ENCODE assay signal across 15 cellular contexts in genomic region chr12:89775336-89776005, GRCh38.
DNase-seq lines count a peak whose midpoint lies in the region; ATAC-seq, FAIRE-seq and TF ChIP-seq lines count a peak whose summit lies in the region.
"Had no signal": no experiment of that assay in that cellular context is flagged by ENCODE, and none has a peak within 500 bp of the region (broad histone marks: within the 10 kb centered on the region; RNA-seq: fewer than 3 reads in every experiment).

No MANE protein-coding gene starts in this region.

- H3K4me1 Mint-ChIP-seq in MCF 10A (ENCODE audit: insufficient read depth, unreplicated experiment), result peaks cover 37% of the 10 kb centered on the region
- H3K4me1 Mint-ChIP-seq in activated CD8-positive, alpha-beta T cell treated with anti-CD3 and anti-CD28 coated beads, Interleukin-2, amount 10 ng/mL, durations not matched to agents 7 days and 5 days (ENCODE audit: low read depth), result no peaks in the 10 kb centered on the region

- no peak overlapping the region for H3K9ac ChIP-seq in kidney (ENCODE audit: low read length in 2 of 2)

- H3K4me1 ChIP-seq in breast epithelium, result no peaks in the 10 kb centered on the region
- peaks cover 0 to 8% of the 10 kb centered on the region in 2 donors for H3K4me1 ChIP-seq in kidney (ENCODE audit: control insufficient read depth in 1 of 2, insufficient read depth in 1 of 2, low read depth in 1 of 2, low read length in 2 of 2)
- peaks cover 1 to 4% of the 10 kb centered on the region in 2 donors for H3K4me1 ChIP-seq in small intestine (ENCODE audit: control insufficient read depth in 2 of 2, insufficient read depth in 1 of 2, low read depth in 1 of 2, low read length in 1 of 2)

- H3K4me3 Mint-ChIP-seq in MCF 10A (ENCODE audit: unreplicated experiment), result no peak overlapping the region
- H3K4me3 Mint-ChIP-seq in activated CD8-positive, alpha-beta T cell treated with anti-CD3 and anti-CD28 coated beads, Interleukin-2, amount 10 ng/mL, durations not matched to agents 7 days and 5 days, result no peak overlapping the region

- 38 to 54% (median 40%) methylated on average over 4 of the region's 4 CpGs for WGBS in small intestine, 3 donors

- no TSS peak for BruUV-seq in MCF 10A (replicated peaks; lab: Mats Ljungman, UMichigan)

- H3K4me3 ChIP-seq in breast epithelium (no peak overlapping the region), kidney (ENCODE audit: low read length in 2 of 2) (peak overlapping the region in 1 of 2 donors; percentile 16), small intestine (ENCODE audit: low read depth in 1 of 2, low read length in 2 of 2) (no peak overlapping the region)
- H3K4me3 ChIP-seq: suprapubic skin had no signal

- POLR2A ChIA-PET in MCF 10A (lab: Yijun Ruan, JAX) (interaction anchor here (0.6 to 2.2 kb wide), 5 partner anchors 19 to 1798 kb away, joined by 3 to 7 read pairs (median 5); no protein-coding TSS in a partner anchor), RWPE1 (lab: Yijun Ruan, JAX; ENCODE audit: low non-redundant PET) (no interaction called here)
- POLR2A ChIA-PET in activated CD8-positive, alpha-beta T cell treated with anti-CD3 and anti-CD28 coated beads, Interleukin-2, amount 10 ng/mL, durations not matched to agents 7 days and 5 days (lab: Charles Lee), result no interaction called here

- no peak for ATAC-seq in HG02588 (IDR thresholded peaks at IDR 0.05; ENCODE audit: unreplicated experiment)
- no peak for ATAC-seq in activated CD8-positive, alpha-beta T cell treated with anti-CD3 and anti-CD28 coated beads, Interleukin-2, amount 10 ng/mL, durations not matched to agents 7 days and 5 days
- ATAC-seq: activated naive CD4-positive, alpha-beta T cell treated with anti-CD3 and anti-CD28 coated beads, Interleukin-2, amount 50 U/mL, for 72 hours had no signal

- H3K27ac ChIP-seq in breast epithelium (no peak overlapping the region), RWPE1 (no peak overlapping the region), kidney (ENCODE audit: low read depth in 2 of 2, low read length in 2 of 2) (no peak overlapping the region), small intestine (ENCODE audit: low read depth in 1 of 2, low read length in 1 of 2) (no peak overlapping the region)
- H3K27ac ChIP-seq: suprapubic skin had no signal

- H3K9me3 ChIP-seq in breast epithelium (no peaks in the 10 kb centered on the region), kidney (ENCODE audit: control insufficient read depth in 1 of 2, low read length in 2 of 2) (no peaks in the 10 kb centered on the region), small intestine (ENCODE audit: control insufficient read depth, low read depth) (no peaks in the 10 kb centered on the region)
- H3K9me3 ChIP-seq: suprapubic skin had no signal

- H3K36me3 Mint-ChIP-seq in MCF 10A (ENCODE audit: insufficient read depth, unreplicated experiment), result no peaks in the 10 kb centered on the region
- H3K36me3 Mint-ChIP-seq in activated CD8-positive, alpha-beta T cell treated with anti-CD3 and anti-CD28 coated beads, Interleukin-2, amount 10 ng/mL, durations not matched to agents 7 days and 5 days (ENCODE audit: low read depth), result no peaks in the 10 kb centered on the region
- H3K36me3 Mint-ChIP-seq: activated naive CD4-positive, alpha-beta T cell treated with anti-CD3 and anti-CD28 coated beads, Interleukin-2, amount 50 U/mL, for 72 hours had no signal

- H3K27me3 ChIP-seq in breast epithelium (no peaks in the 10 kb centered on the region), small intestine (ENCODE audit: control insufficient read depth in 2 of 2, insufficient read depth in 2 of 2, low read length in 2 of 2) (no peaks in the 10 kb centered on the region)
- H3K27me3 ChIP-seq: suprapubic skin had no signal

- DNase-seq in MCF 10A (ENCODE audit: unreplicated experiment) (peak; percentile 17), breast epithelium (ENCODE audit: low spot score in 2 of 2) (no peak), RWPE1 (ENCODE audit: low spot score) (peak; percentile 46), kidney (no peak), small intestine (no peak)
- no peak for DNase-seq in effector CD8-positive, alpha-beta T cell (lab: John Stamatoyannopoulos, UW)
- no peak for DNase-seq in activated CD8-positive, alpha-beta T cell treated with anti-CD3 and anti-CD28 coated beads, Interleukin-2, amount 10 ng/mL, durations not matched to agents 7 days and 5 days
- DNase-seq: activated CD4-positive, alpha-beta T cell treated with anti-CD3 and anti-CD28 coated beads for 1 hour; COR-L47; NCI-H2029 treated with DMSO at 0.1 percent for 48 hours; NCI-H774 had no signal

- TF ChIP-seq POLR2A in breast epithelium (IDR thresholded peaks at IDR 0.05), result no peak

- H3K27me3 Mint-ChIP-seq in MCF 10A (ENCODE audit: insufficient read depth, unreplicated experiment), result no peaks in the 10 kb centered on the region
- H3K27me3 Mint-ChIP-seq in activated CD8-positive, alpha-beta T cell treated with anti-CD3 and anti-CD28 coated beads, Interleukin-2, amount 10 ng/mL, durations not matched to agents 7 days and 5 days (ENCODE audit: low read depth), result no peaks in the 10 kb centered on the region

- CTCF ChIA-PET in MCF 10A (lab: Yijun Ruan, JAX), result interaction anchor here (0.6 to 0.7 kb wide), 2 partner anchors 156 to 239 kb away, joined by 3 to 7 read pairs; no protein-coding TSS in a partner anchor
- CTCF ChIA-PET in RWPE1 (lab: Yijun Ruan, JAX), result no interaction called here
- CTCF ChIA-PET in activated CD8-positive, alpha-beta T cell treated with anti-CD3 and anti-CD28 coated beads, Interleukin-2, amount 10 ng/mL, durations not matched to agents 7 days and 5 days (lab: Charles Lee), result no interaction called here

- no peak for TF ChIP-seq CTCF in MCF 10A (IDR thresholded peaks at IDR 0.05; ENCODE audit: unreplicated experiment)
- TF ChIP-seq CTCF in breast epithelium (IDR thresholded peaks at IDR 0.05), result no peak
- TF ChIP-seq CTCF in RWPE1 (conservative IDR thresholded peaks at IDR 0.05; ENCODE audit: low read depth), result no peak
- TF ChIP-seq CTCF in kidney (IDR thresholded peaks at IDR 0.05; ENCODE audit: borderline replicate concordance, extremely low read depth, insufficient read depth), result no peak

- intact Hi-C loops in MCF 10A (cut with micrococcal nuclease), result no loop called here
- intact Hi-C loops in breast epithelium (cut with DNase I; ENCODE audit: low total_unique reads), result no loop called here
- intact Hi-C loops in kidney (cut with DNase I), result no loop called here

- H3K9me3 Mint-ChIP-seq in MCF 10A (ENCODE audit: unreplicated experiment), result no peaks in the 10 kb centered on the region
- H3K9me3 Mint-ChIP-seq in activated CD8-positive, alpha-beta T cell treated with anti-CD3 and anti-CD28 coated beads, Interleukin-2, amount 10 ng/mL, durations not matched to agents 7 days and 5 days (ENCODE audit: insufficient read depth), result no peaks in the 10 kb centered on the region

- H3K27ac Mint-ChIP-seq in MCF 10A (ENCODE audit: low read depth, unreplicated experiment), result peak overlapping the region; percentile 57
- no peak overlapping the region for H3K27ac Mint-ChIP-seq in activated CD8-positive, alpha-beta T cell treated with anti-CD3 and anti-CD28 coated beads, Interleukin-2, amount 10 ng/mL, durations not matched to agents 7 days and 5 days

- FAIRE-seq in kidney (lab: Jason Lieb, UNC), result peak; percentile 61
- no peak for FAIRE-seq in small intestine (lab: Jason Lieb, UNC)
- FAIRE-seq: GM19239 had no signal

- H3K36me3 ChIP-seq in breast epithelium, result no peaks in the 10 kb centered on the region
- H3K36me3 ChIP-seq in kidney (ENCODE audit: control insufficient read depth in 1 of 2, insufficient read depth in 2 of 2, low read length in 2 of 2), result no peaks in the 10 kb centered on the region
- H3K36me3 ChIP-seq in small intestine (ENCODE audit: control insufficient read depth in 2 of 2, insufficient read depth in 2 of 2, low read length in 2 of 2), result no peaks in the 10 kb centered on the region
- H3K36me3 ChIP-seq: suprapubic skin had no signal

Comparison
In these comparisons a context has a peak if more than half of its experiments do, and no peak if none do; other contexts are left out.
1. DNase-seq: peak in MCF 10A (single experiment) and RWPE1 (single experiment); none in breast epithelium (0 of 2), kidney (single experiment), effector CD8-positive, alpha-beta T cell (single experiment), activated CD8-positive, alpha-beta T cell treated with anti-CD3 and anti-CD28 coated beads, Interleukin-2, amount 10 ng/mL, durations not matched to agents 7 days and 5 days (single experiment) and small intestine (single experiment).